9 cellular contexts compared by ENCODE assay signal in the genomic region with DNA sequence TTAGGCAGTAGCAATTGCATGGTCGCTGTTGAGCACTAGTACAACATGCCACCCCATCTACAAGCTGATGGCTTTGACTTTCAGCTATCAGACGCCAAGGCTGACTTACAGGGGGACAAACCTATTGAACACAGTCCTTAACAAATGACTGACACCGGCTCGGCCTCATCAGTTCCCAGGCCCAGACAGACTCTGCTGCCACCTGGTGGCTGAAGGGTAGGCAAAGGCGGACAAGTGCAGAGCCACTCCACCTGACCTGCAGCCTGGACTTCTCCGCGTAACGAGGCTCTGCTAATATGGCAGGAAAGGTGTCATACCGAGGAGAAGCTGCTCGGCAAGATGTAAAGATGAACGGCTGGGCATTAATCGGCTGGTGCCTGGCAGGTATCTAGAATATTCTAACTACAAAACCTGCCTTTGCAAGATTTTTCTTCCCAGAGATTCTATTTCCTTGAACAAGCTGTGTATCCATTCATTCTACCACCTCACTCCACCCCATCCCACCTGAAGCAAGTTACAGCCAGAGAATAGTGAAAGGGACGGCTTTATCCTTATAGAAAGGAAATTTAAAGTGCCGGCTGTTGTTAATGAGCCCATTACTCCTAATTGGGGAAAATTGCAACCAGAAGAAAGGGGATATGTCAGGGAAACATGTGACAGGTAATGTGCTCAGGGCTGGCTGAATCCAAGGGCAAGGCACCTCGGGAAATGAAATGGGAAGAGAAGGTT.
DNase-seq lines count a peak whose midpoint lies in the region; ATAC-seq and TF ChIP-seq lines count a peak whose summit lies in the region.
"Had no signal": no experiment of that assay in that cellular context is flagged by ENCODE, and none has a peak within 500 bp of the region (broad histone marks: within the 10 kb centered on the region; RNA-seq: fewer than 3 reads in every experiment).

No MANE protein-coding gene starts in this region.

- no peak overlapping the region for H3K4me3 Mint-ChIP-seq in CD8-positive, alpha-beta T cell
- H3K4me3 Mint-ChIP-seq in GM23338: peak overlapping the region; percentile 12; the same call in 1 of the 3 replicates
- no peak overlapping the region for H3K4me3 Mint-ChIP-seq in chondrocyte (ENCODE audit: unreplicated experiment)
- H3K4me3 Mint-ChIP-seq: IgD-negative memory B cell had no signal

- no peak for ATAC-seq in CD8-positive, alpha-beta T cell
- ATAC-seq in GM23338: peak; percentile 99
- ATAC-seq in lung (ENCODE audit: insufficient read depth, low FRiP score): peak; percentile 90

- POLR2A ChIA-PET in CD8-positive, alpha-beta T cell (lab: Charles Lee): no interaction called here

- H3K4me2 ChIP-seq in GM23338: no peak overlapping the region

- H3K4me1 ChIP-seq in CD8-positive, alpha-beta T cell (ENCODE audit: insufficient read depth, low read length): no peaks in the 10 kb centered on the region
- no peaks in the 10 kb centered on the region for H3K4me1 ChIP-seq in GM23338 (ENCODE audit: insufficient read depth)
- H3K4me1 ChIP-seq in lung (ENCODE audit: control insufficient read depth in 2 of 2, insufficient read depth in 2 of 2, low read length in 2 of 2): peaks cover 1 to 10% of the 10 kb centered on the region in 2 donors

- no peaks in the 10 kb centered on the region for H3K79me2 ChIP-seq in GM23338 (replicated peaks; ENCODE audit: insufficient read depth)

- 75 to 87% methylated on average over 15 of the region's 15 CpGs for whole genome bisulfite sequencing in lung, 2 donors

- no peak overlapping the region for H3K27ac ChIP-seq in CD8-positive, alpha-beta T cell (ENCODE audit: low read depth, low read length)
- H3K27ac ChIP-seq in GM23338 (ENCODE audit: low read depth) (no peak overlapping the region), WERI-Rb-1 (no peak overlapping the region), lung (ENCODE audit: low read depth in 1 of 2, low read length in 1 of 2) (no peak overlapping the region)

- no peaks in the 10 kb centered on the region for H3F3A ChIP-seq in GM23338 (replicated peaks; ENCODE audit: low read depth)

- no peak for TF ChIP-seq CTCF in CD8-positive, alpha-beta T cell (IDR thresholded peaks at IDR 0.05)
- peak; percentile 90 to 100 for TF ChIP-seq CTCF in GM23338 (conservative IDR thresholded peaks at IDR 0.05; ENCODE audit: low read depth in 2 of 2)
- peak; percentile 96 for TF ChIP-seq CTCF in WERI-Rb-1 (IDR thresholded peaks at IDR 0.05; ENCODE audit: low read depth, low read length)
- peak; percentile 98 for TF ChIP-seq CTCF in chondrocyte (IDR thresholded peaks at IDR 0.05)
- no peak for TF ChIP-seq CTCF in lung (IDR thresholded peaks at IDR 0.05; ENCODE audit: control extremely low read depth, extremely low read depth)

- peaks cover 6% of the 10 kb centered on the region for H3K36me3 Mint-ChIP-seq in CD8-positive, alpha-beta T cell
- no peaks in the 10 kb centered on the region for H3K36me3 Mint-ChIP-seq in GM23338 (ENCODE audit: low read depth)
- H3K36me3 Mint-ChIP-seq in chondrocyte (ENCODE audit: low read depth): peaks cover 6% of the 10 kb centered on the region
- H3K36me3 Mint-ChIP-seq: IgD-negative memory B cell had no signal

- H3K4me3 ChIP-seq in CD8-positive, alpha-beta T cell (ENCODE audit: low read depth, low read length): no peak overlapping the region
- H3K4me3 ChIP-seq in GM23338: no peak overlapping the region
- H3K4me3 ChIP-seq in WERI-Rb-1 (ENCODE audit: low read depth, low read length): no peak overlapping the region
- H3K4me3 ChIP-seq in lung: no peak overlapping the region

- H3K36me3 ChIP-seq in CD8-positive, alpha-beta T cell (ENCODE audit: insufficient read depth, low read length): no peaks in the 10 kb centered on the region
- H3K36me3 ChIP-seq in GM23338 (ENCODE audit: insufficient read depth) (no peaks in the 10 kb centered on the region), WERI-Rb-1 (no peaks in the 10 kb centered on the region), lung (ENCODE audit: control insufficient read depth in 2 of 2, insufficient read depth in 2 of 2, low read length in 2 of 2) (peaks cover 0 to 4% of the 10 kb centered on the region in 2 donors)

- H3K9me3 Mint-ChIP-seq in CD8-positive, alpha-beta T cell: no peaks in the 10 kb centered on the region
- H3K9me3 Mint-ChIP-seq in GM23338 (no peaks in the 10 kb centered on the region), chondrocyte (ENCODE audit: low read depth) (no peaks in the 10 kb centered on the region)
- H3K9me3 Mint-ChIP-seq: IgD-negative memory B cell had no signal

- DNase-seq in CD8-positive, alpha-beta T cell: peak in 6 of 7 experiments; percentile 53 to 81 (median 62)
- peak; percentile 95 for DNase-seq in GM23338 (ENCODE audit: low spot score)
- peak; percentile 57 for DNase-seq in NCI-H1694 treated with DMSO at 0.1 percent for 48 hours (lab: John Stamatoyannopoulos, UW)
- DNase-seq in WERI-Rb-1: peak; percentile 92
- no peak for DNase-seq in chondrocyte (ENCODE audit: low spot score)
- peak; percentile 89 for DNase-seq in lung (ENCODE audit: low spot score)
- peak; percentile 41 to 43 for DNase-seq in stimulated activated CD8-positive, alpha-beta memory T cell treated with anti-CD3 and anti-CD28 coated beads, Interleukin-15, amount 100 ng/mL, for 48 hours (ENCODE audit: low read depth in 2 of 2)
- DNase-seq in amniotic stem cell (lab: John Stamatoyannopoulos, UW): no peak

- no peaks in the 10 kb centered on the region for H3K9me2 ChIP-seq in GM23338 (ENCODE audit: insufficient read depth)

- no peaks in the 10 kb centered on the region for H3K4me1 Mint-ChIP-seq in CD8-positive, alpha-beta T cell (ENCODE audit: low read depth)
- H3K4me1 Mint-ChIP-seq in GM23338: no peaks in the 10 kb centered on the region; the same call in 1 of the 3 replicates
- peaks cover 15% of the 10 kb centered on the region for H3K4me1 Mint-ChIP-seq in chondrocyte (ENCODE audit: low read depth)

- CTCF ChIA-PET in CD8-positive, alpha-beta T cell (lab: Charles Lee): no interaction called here

- no peaks in the 10 kb centered on the region for H3K27me3 Mint-ChIP-seq in CD8-positive, alpha-beta T cell (ENCODE audit: low read depth)
- peaks cover 4% of the 10 kb centered on the region for H3K27me3 Mint-ChIP-seq in GM23338 (ENCODE audit: insufficient read depth, low read depth, poor library complexity)
- H3K27me3 Mint-ChIP-seq in chondrocyte (ENCODE audit: low read depth): peaks cover 2% of the 10 kb centered on the region
- H3K27me3 Mint-ChIP-seq: IgD-negative memory B cell had no signal

- no peak overlapping the region for H3K27ac Mint-ChIP-seq in CD8-positive, alpha-beta T cell
- H3K27ac Mint-ChIP-seq in GM23338 (no peak overlapping the region), chondrocyte (ENCODE audit: unreplicated experiment) (no peak overlapping the region)
- H3K27ac Mint-ChIP-seq: IgD-negative memory B cell had no signal

- no peak overlapping the region for H2AFZ ChIP-seq in GM23338

- no peaks in the 10 kb centered on the region for H3K9me3 ChIP-seq in CD8-positive, alpha-beta T cell (ENCODE audit: low read length)
- no peaks in the 10 kb centered on the region for H3K9me3 ChIP-seq in WERI-Rb-1 (ENCODE audit: severe bottlenecking)
- H3K9me3 ChIP-seq in lung (ENCODE audit: control insufficient read depth in 2 of 2, insufficient read depth in 1 of 2, low read length in 1 of 2): no peaks in the 10 kb centered on the region

- no peaks in the 10 kb centered on the region for H4K20me1 ChIP-seq in GM23338 (replicated peaks; ENCODE audit: insufficient read depth)

- intact Hi-C loops in CD8-positive, alpha-beta T cell (cut with DNase I, micrococcal nuclease): no loop called here

- no peaks in the 10 kb centered on the region for H3K27me3 ChIP-seq in CD8-positive, alpha-beta T cell (ENCODE audit: insufficient read depth, low read length)
- H3K27me3 ChIP-seq in GM23338 (ENCODE audit: insufficient read depth) (no peaks in the 10 kb centered on the region), WERI-Rb-1 (ENCODE audit: insufficient read depth, low read depth, severe bottlenecking) (no peaks in the 10 kb centered on the region), lung (ENCODE audit: control insufficient read depth, insufficient read depth) (no peaks in the 10 kb centered on the region)

TF ChIP-seq in GM23338, 12 proteins besides CTCF, POLR2A, EP300 and RAD21 (continues in another document):
- TF ChIP-seq NANOG (IDR thresholded peaks at IDR 0.05; ENCODE audit: borderline replicate concordance) (no peak), POLR2AphosphoS5 (IDR thresholded peaks at IDR 0.05; ENCODE audit: low read depth) (no peak), ZNF114 (CRISPR knock-in tag; IDR thresholded peaks at IDR 0.05) (no peak), CREB1 (CRISPR knock-in tag; IDR thresholded peaks at IDR 0.05; ENCODE audit: low read depth) (no peak), JUNB (IDR thresholded peaks at IDR 0.05; ENCODE audit: unreplicated experiment) (no peak), STAT1 (IDR thresholded peaks at IDR 0.05; ENCODE audit: unreplicated experiment) (no peak), EZH2phosphoT487 (IDR thresholded peaks at IDR 0.05; ENCODE audit: unreplicated experiment) (no peak), ZNF331 (CRISPR knock-in tag; IDR thresholded peaks at IDR 0.05; ENCODE audit: low read depth) (no peak), EZH2 (IDR thresholded peaks at IDR 0.05; ENCODE audit: low read depth, unreplicated experiment) (no peak)
- TF ChIP-seq, protein P1, sequence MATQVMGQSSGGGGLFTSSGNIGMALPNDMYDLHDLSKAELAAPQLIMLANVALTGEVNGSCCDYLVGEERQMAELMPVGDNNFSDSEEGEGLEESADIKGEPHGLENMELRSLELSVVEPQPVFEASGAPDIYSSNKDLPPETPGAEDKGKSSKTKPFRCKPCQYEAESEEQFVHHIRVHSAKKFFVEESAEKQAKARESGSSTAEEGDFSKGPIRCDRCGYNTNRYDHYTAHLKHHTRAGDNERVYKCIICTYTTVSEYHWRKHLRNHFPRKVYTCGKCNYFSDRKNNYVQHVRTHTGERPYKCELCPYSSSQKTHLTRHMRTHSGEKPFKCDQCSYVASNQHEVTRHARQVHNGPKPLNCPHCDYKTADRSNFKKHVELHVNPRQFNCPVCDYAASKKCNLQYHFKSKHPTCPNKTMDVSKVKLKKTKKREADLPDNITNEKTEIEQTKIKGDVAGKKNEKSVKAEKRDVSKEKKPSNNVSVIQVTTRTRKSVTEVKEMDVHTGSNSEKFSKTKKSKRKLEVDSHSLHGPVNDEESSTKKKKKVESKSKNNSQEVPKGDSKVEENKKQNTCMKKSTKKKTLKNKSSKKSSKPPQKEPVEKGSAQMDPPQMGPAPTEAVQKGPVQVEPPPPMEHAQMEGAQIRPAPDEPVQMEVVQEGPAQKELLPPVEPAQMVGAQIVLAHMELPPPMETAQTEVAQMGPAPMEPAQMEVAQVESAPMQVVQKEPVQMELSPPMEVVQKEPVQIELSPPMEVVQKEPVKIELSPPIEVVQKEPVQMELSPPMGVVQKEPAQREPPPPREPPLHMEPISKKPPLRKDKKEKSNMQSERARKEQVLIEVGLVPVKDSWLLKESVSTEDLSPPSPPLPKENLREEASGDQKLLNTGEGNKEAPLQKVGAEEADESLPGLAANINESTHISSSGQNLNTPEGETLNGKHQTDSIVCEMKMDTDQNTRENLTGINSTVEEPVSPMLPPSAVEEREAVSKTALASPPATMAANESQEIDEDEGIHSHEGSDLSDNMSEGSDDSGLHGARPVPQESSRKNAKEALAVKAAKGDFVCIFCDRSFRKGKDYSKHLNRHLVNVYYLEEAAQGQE (IDR thresholded peaks at IDR 0.05; ENCODE audit: unreplicated experiment): no peak

Comparison
In these comparisons a context has a peak if more than half of its experiments do, and no peak if none do; other contexts are left out.
1. DNase-seq: peak in CD8-positive, alpha-beta T cell (6 of 7), GM23338 (single experiment), NCI-H1694 treated with DMSO at 0.1 percent for 48 hours (single experiment), WERI-Rb-1 (single experiment), lung (single experiment) and stimulated activated CD8-positive, alpha-beta memory T cell treated with anti-CD3 and anti-CD28 coated beads, Interleukin-15, amount 100 ng/mL, for 48 hours (2 of 2); none in chondrocyte (single experiment) and amniotic stem cell (single experiment).
2. CTCF ChIP-seq: peak in GM23338 (2 of 2), WERI-Rb-1 (single experiment) and chondrocyte (single experiment); none in CD8-positive, alpha-beta T cell (single experiment) and lung (single experiment).